In the genomic region with DNA sequence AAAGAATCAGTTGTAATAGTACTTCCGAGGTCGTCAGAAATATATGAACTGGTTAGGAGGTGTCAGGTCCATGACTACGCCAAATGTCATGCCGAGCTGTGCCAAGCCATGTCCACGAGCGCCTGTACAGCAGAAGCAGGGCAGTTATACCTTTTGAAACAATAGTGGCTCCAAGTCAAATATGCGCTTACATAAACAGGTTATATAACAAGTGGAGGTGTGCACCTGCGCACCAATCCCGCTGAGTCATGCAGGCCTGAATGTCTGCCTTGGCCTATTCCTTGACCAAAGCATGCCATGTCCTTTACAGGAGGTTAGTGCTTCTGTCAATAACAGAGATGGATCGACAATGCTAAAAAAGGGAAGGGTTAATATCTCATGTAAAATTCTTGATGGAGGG, we compare ENCODE assay signal across 2 cellular contexts.
TF ChIP-seq lines count a peak whose summit lies in the region.

No MANE protein-coding gene starts in this region.

TF ChIP-seq in A549, 52 proteins besides CTCF, POLR2A, EP300 and RAD21:
- TF ChIP-seq CEBPB (IDR thresholded peaks at IDR 0.05) (no peak), RCOR1 (IDR thresholded peaks at IDR 0.05; ENCODE audit: low read depth, low read length) (no peak), TFCP2L1 (CRISPR knock-in tag; IDR thresholded peaks at IDR 0.05) (no peak), MAFK (IDR thresholded peaks at IDR 0.05; ENCODE audit: partially characterized antibody) (peak; percentile 51)
- TF ChIP-seq, protein P1, sequence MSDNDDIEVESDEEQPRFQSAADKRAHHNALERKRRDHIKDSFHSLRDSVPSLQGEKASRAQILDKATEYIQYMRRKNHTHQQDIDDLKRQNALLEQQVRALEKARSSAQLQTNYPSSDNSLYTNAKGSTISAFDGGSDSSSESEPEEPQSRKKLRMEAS (IDR thresholded peaks at IDR 0.05) = no peak

TF ChIP-seq in K562, 482 proteins besides CTCF, POLR2A, EP300 and RAD21:
- TF ChIP-seq MEF2A (IDR thresholded peaks at IDR 0.05; ENCODE audit: control insufficient read depth, low read depth, low read length) (no peak), C11orf30 (IDR thresholded peaks at IDR 0.05; ENCODE audit: low read depth) (0 out of 2 replicates have a peak, but pooled peaks have one; percentile 5), NFE2 (IDR thresholded peaks at IDR 0.05; ENCODE audit: low read depth) (peak; percentile 66), ZNF316 (IDR thresholded peaks at IDR 0.05) (0 out of 2 replicates have a peak, but pooled peaks have one; percentile 13), MAFG (tag; conservative IDR thresholded peaks at IDR 0.05) (peak; percentile 55), ZFP30 (CRISPR knock-in tag; IDR thresholded peaks at IDR 0.05; ENCODE audit: borderline replicate concordance) (no peak), BACH1 (tag; IDR thresholded peaks at IDR 0.05) (no peak)
- TF ChIP-seq, protein P2, sequence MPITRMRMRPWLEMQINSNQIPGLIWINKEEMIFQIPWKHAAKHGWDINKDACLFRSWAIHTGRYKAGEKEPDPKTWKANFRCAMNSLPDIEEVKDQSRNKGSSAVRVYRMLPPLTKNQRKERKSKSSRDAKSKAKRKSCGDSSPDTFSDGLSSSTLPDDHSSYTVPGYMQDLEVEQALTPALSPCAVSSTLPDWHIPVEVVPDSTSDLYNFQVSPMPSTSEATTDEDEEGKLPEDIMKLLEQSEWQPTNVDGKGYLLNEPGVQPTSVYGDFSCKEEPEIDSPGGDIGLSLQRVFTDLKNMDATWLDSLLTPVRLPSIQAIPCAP (CRISPR knock-in tag; IDR thresholded peaks at IDR 0.05; ENCODE audit: borderline replicate concordance) = no peak
